In the genomic region with DNA sequence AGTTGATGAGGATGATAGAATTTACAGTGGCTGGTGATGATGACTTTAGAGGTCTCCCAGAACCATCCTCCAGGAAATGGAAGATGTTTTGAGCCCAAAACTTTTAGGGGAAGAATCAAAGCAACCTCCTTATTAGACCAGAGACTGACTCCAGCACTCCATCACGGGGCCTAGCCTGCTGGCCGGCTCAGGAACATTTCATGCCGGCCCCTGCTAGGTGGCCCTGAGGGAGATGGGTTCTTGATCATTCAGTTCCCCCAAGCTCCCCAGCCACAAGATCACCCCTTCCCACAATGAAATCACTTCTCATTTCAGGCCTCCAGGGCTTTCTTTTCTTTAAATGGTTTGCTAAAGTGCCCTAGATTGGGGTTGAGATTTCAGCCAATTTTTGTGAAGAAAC, we compare ENCODE assay signal across 9 cellular contexts.
"Had no signal": no experiment of that assay in that cellular context is flagged by ENCODE, and none has a peak within 500 bp of the region (broad histone marks: within the 10 kb centered on the region; RNA-seq: fewer than 3 reads in every experiment).

No MANE protein-coding gene starts in this region.

- H3K27ac Mint-ChIP-seq: GM23338, H9, HFFc6 had no signal

- H3K4me3 Mint-ChIP-seq: GM23338, H9, HFFc6 had no signal

- H3K36me3 ChIP-seq: HAP-1 had no signal

- H3K4me1 Mint-ChIP-seq: GM23338 had no signal

- H3K4me3 ChIP-seq: GM23248, GM23338, HAP-1 had no signal

- H3K27ac ChIP-seq: GM23248 had no signal

- H3K9me3 Mint-ChIP-seq: GM23338, H9, HFFc6 had no signal

- H3K9me3 ChIP-seq: HAP-1 had no signal

- H3K4me1 ChIP-seq: HAP-1 had no signal

- DNase-seq: GM23248, GOT3, H7, H9, HCEC 1CT, HFFc6 had no signal

- ATAC-seq: GM23338, HCT116 had no signal
